Comparison of ENCODE assay signal across 8 cellular contexts in genomic region chr7:4724648-4725013, GRCh38. TPM values are rescaled to one million over a fixed set of nuclear protein-coding genes. Genes with fewer than 3 reads are reported as not detected.
DNase-seq lines count a peak whose midpoint lies in the region; ATAC-seq, FAIRE-seq and TF ChIP-seq lines count a peak whose summit lies in the region.

No MANE protein-coding gene starts in this region.

- no peak for FAIRE-seq in keratinocyte (lab: Jason Lieb, UNC)

- H3K4me3 ChIP-seq in keratinocyte (ENCODE audit: control insufficient read depth in 2 of 3, extremely low read depth in 1 of 3, insufficient read depth in 2 of 3, low read depth in 1 of 3, low read length in 3 of 3): no peak overlapping the region

- no peaks in the 10 kb centered on the region for H3K9me3 ChIP-seq in keratinocyte (ENCODE audit: control insufficient read depth, low read depth, low read length)

- H3K27me3 ChIP-seq in keratinocyte (ENCODE audit: control insufficient read depth, extremely low read depth, insufficient read depth, low read length): no peaks in the 10 kb centered on the region

- H3K4me1 ChIP-seq in keratinocyte (ENCODE audit: control insufficient read depth, extremely low read depth, insufficient read depth, low read length): peaks cover 4% of the 10 kb centered on the region

- peak overlapping the region; percentile 77 for H3K27ac Mint-ChIP-seq in T-helper 2 cell treated with Interferon-gamma antibody and Interleukin-4, amounts not matched to agents 5 μg/mL and 100 μg/mL, for 36 hours
- H3K27ac Mint-ChIP-seq in endothelial cell (ENCODE audit: unreplicated experiment): no peak overlapping the region

- H3K79me2 ChIP-seq in keratinocyte (ENCODE audit: control insufficient read depth, insufficient read depth, low read length): peaks cover 76% of the 10 kb centered on the region

- H3K36me3 ChIP-seq in keratinocyte (ENCODE audit: control insufficient read depth in 2 of 2, extremely low read depth in 1 of 2, insufficient read depth in 2 of 2, low read length in 2 of 2): peaks cover 3 to 4% of the 10 kb centered on the region in 2 experiments

- no peak overlapping the region for H2AFZ ChIP-seq in keratinocyte (ENCODE audit: control insufficient read depth, low read length)

- H3K36me3 Mint-ChIP-seq in T-helper 2 cell treated with Interferon-gamma antibody and Interleukin-4, amounts not matched to agents 5 μg/mL and 100 μg/mL, for 36 hours (ENCODE audit: low read depth): peaks cover 9% of the 10 kb centered on the region
- peaks cover 19% of the 10 kb centered on the region for H3K36me3 Mint-ChIP-seq in endothelial cell (ENCODE audit: low read depth, unreplicated experiment)

- no peaks in the 10 kb centered on the region for H3K9me3 Mint-ChIP-seq in T-helper 2 cell treated with Interferon-gamma antibody and Interleukin-4, amounts not matched to agents 5 μg/mL and 100 μg/mL, for 36 hours
- H3K9me3 Mint-ChIP-seq in endothelial cell (ENCODE audit: unreplicated experiment): no peaks in the 10 kb centered on the region

- peak overlapping the region; percentile 50 for H3K9ac ChIP-seq in keratinocyte (ENCODE audit: control insufficient read depth, extremely low read depth, insufficient read depth, low read length)

- no peaks in the 10 kb centered on the region for H3K27me3 Mint-ChIP-seq in T-helper 2 cell treated with Interferon-gamma antibody and Interleukin-4, amounts not matched to agents 5 μg/mL and 100 μg/mL, for 36 hours (ENCODE audit: low read depth)
- peaks cover 4% of the 10 kb centered on the region for H3K27me3 Mint-ChIP-seq in endothelial cell (ENCODE audit: unreplicated experiment)

- H3K4me3 Mint-ChIP-seq in T-helper 2 cell treated with Interferon-gamma antibody and Interleukin-4, amounts not matched to agents 5 μg/mL and 100 μg/mL, for 36 hours: peak overlapping the region; percentile 90
- no peak overlapping the region for H3K4me3 Mint-ChIP-seq in endothelial cell (ENCODE audit: unreplicated experiment)

- DNase-seq in T-helper 2 cell treated with Interferon-gamma antibody and Interleukin-4, amounts not matched to agents 5 μg/mL and 100 μg/mL, for 36 hours (ENCODE audit: low spot score): no peak
- DNase-seq in T-helper 2 cell (no peak), keratinocyte (ENCODE audit: low read depth, low spot score) (no peak), endothelial cell (ENCODE audit: low spot score) (no peak)
- DNase-seq in activated CD4-positive, alpha-beta T cell treated with anti-CD3 and anti-CD28 coated beads for 48 hours: no peak

- H3K4me1 Mint-ChIP-seq in T-helper 2 cell treated with Interferon-gamma antibody and Interleukin-4, amounts not matched to agents 5 μg/mL and 100 μg/mL, for 36 hours (ENCODE audit: low read depth): peaks cover 21% of the 10 kb centered on the region
- peaks cover 20% of the 10 kb centered on the region for H3K4me1 Mint-ChIP-seq in endothelial cell (ENCODE audit: unreplicated experiment)

- peak overlapping the region; percentile 62 for H3K4me2 ChIP-seq in keratinocyte (ENCODE audit: control insufficient read depth, extremely low read depth, insufficient read depth, low read depth, low read length)

- no peaks in the 10 kb centered on the region for H3K9me1 ChIP-seq in keratinocyte (ENCODE audit: control insufficient read depth, extremely low read depth, insufficient read depth, low read length)

- TF ChIP-seq CTCF in keratinocyte (optimal IDR thresholded peaks at IDR 0.05 in 1 of 3, IDR thresholded peaks at IDR 0.05 in 1 of 3, conservative IDR thresholded peaks at IDR 0.05 in 1 of 3; ENCODE audit: extremely low read depth in 1 of 3, insufficient read depth in 2 of 3, low read length in 3 of 3) (no peak), endothelial cell (IDR thresholded peaks at IDR 0.05; ENCODE audit: unreplicated experiment) (no peak)

- no peaks in the 10 kb centered on the region for H4K20me1 ChIP-seq in keratinocyte (ENCODE audit: control insufficient read depth, extremely low read depth, insufficient read depth, low read length)

- ATAC-seq in HG03196 (IDR thresholded peaks at IDR 0.05; ENCODE audit: unreplicated experiment): peak; percentile 20

- dilution Hi-C loops in keratinocyte (cut with MboI; ENCODE audit: extremely low pct_ligation_motif_present, low sequenced_read_pairs): no loop called here

- peak overlapping the region; percentile 96 for H3K27ac ChIP-seq in angular gyrus (ENCODE audit: low read depth, low read length)
- H3K27ac ChIP-seq in keratinocyte (ENCODE audit: control insufficient read depth, insufficient read depth, low read length): no peak overlapping the region
- H3K27ac ChIP-seq in temporal lobe (ENCODE audit: low read depth, low read length): peak overlapping the region; percentile 95

RNA-seq across cellular contexts. Expression of gene FOXK1, which starts 42.5 kb away (rescaled TPM):
- polyA plus RNA-seq in keratinocyte: 4.0 to 9.6 TPM (median 4.4 TPM) in 3 replicates
- 2.9 TPM for polyA plus RNA-seq in keratinocyte (2011; ENCODE audit: low read depth)
- polyA plus RNA-seq in keratinocyte (2011; cell fraction: cytosol; rRNA removed): 3.9 and 5.8 TPM in 2 replicates
- 24.7 and 28.6 TPM in 2 replicates for polyA plus RNA-seq in keratinocyte (2011; cell fraction: nucleus; rRNA removed)
- polyA plus RNA-seq in keratinocyte (2012; ENCODE audit: low replicate concordance): 8.4 and 13.3 TPM in 2 replicates
- 11.9 to 34.8 TPM (median 13.2 TPM) in 3 replicates for polyA minus RNA-seq in keratinocyte
- 25.7 TPM for polyA minus RNA-seq in keratinocyte (2011; cell fraction: cytosol; rRNA and poly(A)+ RNA removed)
- 33.9 and 37.3 TPM in 2 replicates for polyA minus RNA-seq in keratinocyte (2011; cell fraction: nucleus; rRNA and poly(A)+ RNA removed)
- total RNA-seq in temporal lobe: 23.4 TPM
- 73.8 TPM for total RNA-seq in endothelial cell (ENCODE audit: unreplicated experiment)

RNA-seq across cellular contexts. Expression of gene AP5Z1, which starts 50.8 kb away (rescaled TPM):
- 11.9 to 31.6 TPM (median 12.6 TPM) in 3 replicates for polyA plus RNA-seq in keratinocyte
- 10.2 TPM for polyA plus RNA-seq in keratinocyte (2011; ENCODE audit: low read depth)
- polyA plus RNA-seq in keratinocyte (2011; cell fraction: cytosol; rRNA removed): 6.4 and 15.8 TPM in 2 replicates
- 59.7 and 85.7 TPM in 2 replicates for polyA plus RNA-seq in keratinocyte (2011; cell fraction: nucleus; rRNA removed)
- 17.8 and 18.5 TPM in 2 replicates for polyA plus RNA-seq in keratinocyte (2012; ENCODE audit: low replicate concordance)
- polyA minus RNA-seq in keratinocyte: 7.6 to 12.4 TPM (median 11.3 TPM) in 3 replicates
- 24.2 TPM for polyA minus RNA-seq in keratinocyte (2011; cell fraction: cytosol; rRNA and poly(A)+ RNA removed)
- 35.5 and 42.9 TPM in 2 replicates for polyA minus RNA-seq in keratinocyte (2011; cell fraction: nucleus; rRNA and poly(A)+ RNA removed)
- 9.3 TPM for total RNA-seq in temporal lobe
- 88.6 TPM for total RNA-seq in endothelial cell (ENCODE audit: unreplicated experiment)
